Comparison of ENCODE assay signal across 1 cellular context in genomic region chr12:112584266-112584722, GRCh38.
TF ChIP-seq lines count a peak whose summit lies in the region.

No MANE protein-coding gene starts in this region.

TF ChIP-seq in H1, 55 proteins besides CTCF, POLR2A, EP300 and RAD21 (continued from another document):
- TF ChIP-seq USF2 (IDR thresholded peaks at IDR 0.05; ENCODE audit: low read length) = peak; percentile 83
- no peak for TF ChIP-seq SAP30 (IDR thresholded peaks at IDR 0.05; ENCODE audit: insufficient read depth, insufficient replicate concordance, low read length)
- peak; percentile 57; the same call in 1 of the 2 replicates for TF ChIP-seq SP1 (IDR thresholded peaks at IDR 0.05; ENCODE audit: low read depth, low read length)
- TF ChIP-seq TCF12 (IDR thresholded peaks at IDR 0.05; ENCODE audit: low read depth, low read length) = no peak
- no peak for TF ChIP-seq JUN (IDR thresholded peaks at IDR 0.05; ENCODE audit: low read depth, low read length)
